In the genomic region with DNA sequence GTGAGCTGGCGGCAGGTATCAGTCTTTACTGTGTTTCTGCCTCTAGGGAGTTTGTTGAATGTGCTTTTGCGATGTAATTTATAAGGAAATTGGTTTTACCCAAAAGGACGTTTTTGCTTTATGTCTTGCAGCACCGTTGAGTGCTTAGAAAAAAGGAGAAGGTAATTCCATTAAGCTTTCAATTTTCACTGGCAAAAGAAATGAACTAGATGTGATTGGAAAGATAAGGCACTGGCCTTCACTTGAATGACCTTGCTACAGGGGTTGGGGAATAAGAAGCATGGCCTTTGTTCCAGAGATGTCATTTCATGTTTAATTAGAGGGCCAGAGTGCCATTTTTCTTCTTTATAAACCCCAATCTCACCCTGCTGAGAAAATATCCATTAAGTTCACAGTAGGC, we compare ENCODE assay signal across 21 cellular contexts.
DNase-seq lines count a peak whose midpoint lies in the region; ATAC-seq and TF ChIP-seq lines count a peak whose summit lies in the region.
"Had no signal": no experiment of that assay in that cellular context is flagged by ENCODE, and none has a peak within 500 bp of the region (broad histone marks: within the 10 kb centered on the region; RNA-seq: fewer than 3 reads in every experiment).

No MANE protein-coding gene starts in this region.

- CTCF ChIA-PET in HEK293 (lab: Yijun Ruan, JAX) = no interaction called here

- no peaks in the 10 kb centered on the region for H3K27me3 Mint-ChIP-seq in osteocyte (ENCODE audit: unreplicated experiment)
- H3K27me3 Mint-ChIP-seq in endothelial cell (ENCODE audit: unreplicated experiment) = no peaks in the 10 kb centered on the region

- H3K4me3 ChIP-seq in HEK293 (ENCODE audit: low read depth, low read length) = no peak overlapping the region
- H3K4me3 ChIP-seq: BLaER1, GM12878, GM23248, HAP-1, K562 had no signal

- ATAC-seq in GM18505 (IDR thresholded peaks at IDR 0.05; ENCODE audit: unreplicated experiment) (no peak), HG02852 (IDR thresholded peaks at IDR 0.05; ENCODE audit: unreplicated experiment) (no peak)
- ATAC-seq: GM12878, K562 had no signal

- TF ChIP-seq CTCF in HEK293 (tag by site-specific recombination; IDR thresholded peaks at IDR 0.05) = no peak
- no peak for TF ChIP-seq CTCF in VCaP (conservative IDR thresholded peaks at IDR 0.05)
- TF ChIP-seq CTCF in osteocyte (IDR thresholded peaks at IDR 0.05) = no peak
- TF ChIP-seq CTCF in endothelial cell (IDR thresholded peaks at IDR 0.05; ENCODE audit: unreplicated experiment) = no peak

- H3K9me3 Mint-ChIP-seq in osteocyte (ENCODE audit: unreplicated experiment) = no peaks in the 10 kb centered on the region
- H3K9me3 Mint-ChIP-seq in endothelial cell (ENCODE audit: unreplicated experiment) = no peaks in the 10 kb centered on the region

- H3K4me3 Mint-ChIP-seq in osteocyte (ENCODE audit: unreplicated experiment) (no peak overlapping the region), endothelial cell (ENCODE audit: unreplicated experiment) (no peak overlapping the region)
- H3K4me3 Mint-ChIP-seq: CD14-positive monocyte; CD4-positive, alpha-beta memory T cell had no signal

- peaks cover 0 to 3% of the 10 kb centered on the region in 2 experiments; a peak in 1 of 3 replicates for H3K36me3 ChIP-seq in HEK293 (ENCODE audit: control insufficient read depth in 2 of 2, insufficient read depth in 1 of 2, low read length in 2 of 2)
- H3K36me3 ChIP-seq: HAP-1 had no signal

- no peaks in the 10 kb centered on the region for H3K9me3 ChIP-seq in HEK293 (ENCODE audit: control insufficient read depth, insufficient read depth, low read depth, low read length)
- H3K9me3 ChIP-seq: HAP-1 had no signal

- H3K27ac ChIP-seq in HEK293 (ENCODE audit: extremely low read depth, low read depth, low read length) (no peak overlapping the region), VCaP (peak overlapping the region; percentile 100)
- H3K27ac ChIP-seq: BLaER1, GM23248 had no signal

- peaks cover 10% of the 10 kb centered on the region for H3K36me3 Mint-ChIP-seq in osteocyte (ENCODE audit: unreplicated experiment)
- H3K36me3 Mint-ChIP-seq in endothelial cell (ENCODE audit: low read depth, unreplicated experiment) = peaks cover 7% of the 10 kb centered on the region
- H3K36me3 Mint-ChIP-seq: CD4-positive, alpha-beta memory T cell had no signal

- DNase-seq in SK-N-DZ (ENCODE audit: low spot score) (peak; percentile 97), osteocyte (ENCODE audit: extremely low spot score, unreplicated experiment) (peak; percentile 5), endothelial cell (ENCODE audit: low spot score) (no peak), SHP77 treated with DMSO at 0.1 percent for 48 hours (lab: John Stamatoyannopoulos, UW) (no peak)
- DNase-seq: ACHN; AML-193; CD4-positive, alpha-beta memory T cell; DMS53; DND-41; EL; GM23248; IMR-90 had no signal

- TF ChIP-seq POLR2A in GM18505 (IDR thresholded peaks at IDR 0.05; ENCODE audit: borderline replicate concordance, extremely low read depth, insufficient read depth, insufficient read length) = no peak

- H3K27ac Mint-ChIP-seq in osteocyte (ENCODE audit: unreplicated experiment) (no peak overlapping the region), endothelial cell (ENCODE audit: unreplicated experiment) (no peak overlapping the region)
- H3K27ac Mint-ChIP-seq: CD14-positive monocyte; CD4-positive, alpha-beta memory T cell had no signal

- H3K4me1 Mint-ChIP-seq in osteocyte (ENCODE audit: unreplicated experiment) (peaks cover 26% of the 10 kb centered on the region), endothelial cell (ENCODE audit: unreplicated experiment) (no peaks in the 10 kb centered on the region)

- peaks cover 8% of the 10 kb centered on the region for H3K4me1 ChIP-seq in HEK293 (ENCODE audit: control insufficient read depth, insufficient read depth, low read length)

- POLR2A ChIA-PET in HEK293 (lab: Yijun Ruan, JAX) = no interaction called here

TF ChIP-seq in HEK293, 187 proteins besides CTCF, POLR2A, EP300 and RAD21:
- TF ChIP-seq, protein P1, sequence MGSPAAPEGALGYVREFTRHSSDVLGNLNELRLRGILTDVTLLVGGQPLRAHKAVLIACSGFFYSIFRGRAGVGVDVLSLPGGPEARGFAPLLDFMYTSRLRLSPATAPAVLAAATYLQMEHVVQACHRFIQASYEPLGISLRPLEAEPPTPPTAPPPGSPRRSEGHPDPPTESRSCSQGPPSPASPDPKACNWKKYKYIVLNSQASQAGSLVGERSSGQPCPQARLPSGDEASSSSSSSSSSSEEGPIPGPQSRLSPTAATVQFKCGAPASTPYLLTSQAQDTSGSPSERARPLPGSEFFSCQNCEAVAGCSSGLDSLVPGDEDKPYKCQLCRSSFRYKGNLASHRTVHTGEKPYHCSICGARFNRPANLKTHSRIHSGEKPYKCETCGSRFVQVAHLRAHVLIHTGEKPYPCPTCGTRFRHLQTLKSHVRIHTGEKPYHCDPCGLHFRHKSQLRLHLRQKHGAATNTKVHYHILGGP (tag by site-specific recombination; IDR thresholded peaks at IDR 0.05) = no peak
- no peak for TF ChIP-seq ZNF157 (tag by site-specific recombination; IDR thresholded peaks at IDR 0.05)
- peak; percentile 71 for TF ChIP-seq PRDM6 (tag by site-specific recombination; IDR thresholded peaks at IDR 0.05)
- TF ChIP-seq ZNF18 (tag by site-specific recombination; IDR thresholded peaks at IDR 0.05) = no peak
- TF ChIP-seq TRIM28 (IDR thresholded peaks at IDR 0.05; ENCODE audit: borderline replicate concordance, low read length) = no peak

Comparison
In these comparisons a context has a peak if more than half of its experiments do, and no peak if none do; other contexts are left out.
1. DNase-seq: peak in SK-N-DZ (single experiment) and osteocyte (single experiment); none in endothelial cell (single experiment) and SHP77 treated with DMSO at 0.1 percent for 48 hours (single experiment).